In the genomic region with DNA sequence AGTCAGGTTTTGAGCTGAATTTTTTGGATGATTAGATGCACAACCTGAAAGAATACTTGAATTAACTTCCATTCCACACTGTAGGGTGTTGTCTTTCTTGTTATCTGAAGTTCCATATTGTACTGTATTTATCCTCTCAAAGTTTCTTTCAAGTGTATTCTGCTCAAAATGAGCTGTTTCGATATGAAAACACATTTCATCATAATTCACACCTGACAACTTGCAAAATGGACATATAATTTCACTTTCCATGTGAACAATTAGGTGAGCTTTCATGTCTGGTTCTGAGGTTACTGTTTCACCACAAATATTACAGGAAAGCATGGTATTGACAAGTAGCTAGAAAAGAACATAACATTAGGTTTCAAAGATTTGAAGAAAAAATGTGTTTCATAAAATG, we compare ENCODE assay signal across 8 cellular contexts. TPM values are rescaled to one million over a fixed set of nuclear protein-coding genes. Genes with fewer than 3 reads are reported as not detected.
DNase-seq lines count a peak whose midpoint lies in the region; ATAC-seq and TF ChIP-seq lines count a peak whose summit lies in the region.

No MANE protein-coding gene starts in this region.

- H3K36me3 ChIP-seq in WERI-Rb-1, result peaks cover 4% of the 10 kb centered on the region

- no peaks in the 10 kb centered on the region for H3K9me3 ChIP-seq in WERI-Rb-1 (ENCODE audit: severe bottlenecking)

- peaks cover 45% of the 10 kb centered on the region for H3K4me1 Mint-ChIP-seq in activated naive CD4-positive, alpha-beta T cell treated with anti-CD3 and anti-CD28 coated beads, Interleukin-2, amount 10 ng/mL, durations not matched to agents 7 days and 5 days
- H3K4me1 Mint-ChIP-seq in activated T-helper 1 cell treated with anti-CD3 and anti-CD28 coated beads, Interleukin-12 subunit alpha, Interleukin-12 subunit beta, Interleukin-2, Interleukin-4 antibody, amounts not matched to agents 30 ng/mL and 10 ng/mL and 1 ng/mL, durations not matched to agents 14 hours and 24 hours and 36 hours (ENCODE audit: low read depth), result peaks cover 53% of the 10 kb centered on the region
- H3K4me1 Mint-ChIP-seq in stimulated activated naive CD8-positive, alpha-beta T cell treated with anti-CD3 and anti-CD28 coated beads, Interleukin-15, amount 100 ng/mL, for 72 hours, result peaks cover 38% of the 10 kb centered on the region

- ATAC-seq in HG03095 (IDR thresholded peaks at IDR 0.05; ENCODE audit: unreplicated experiment), result peak; percentile 33
- ATAC-seq in stimulated activated naive CD8-positive, alpha-beta T cell treated with anti-CD3 and anti-CD28 coated beads, Interleukin-15, amount 100 ng/mL, for 72 hours, result peak; percentile 42

- no peaks in the 10 kb centered on the region for H3K27me3 Mint-ChIP-seq in activated naive CD4-positive, alpha-beta T cell treated with anti-CD3 and anti-CD28 coated beads, Interleukin-2, amount 10 ng/mL, durations not matched to agents 7 days and 5 days
- H3K27me3 Mint-ChIP-seq in activated T-helper 1 cell treated with anti-CD3 and anti-CD28 coated beads, Interleukin-12 subunit alpha, Interleukin-12 subunit beta, Interleukin-2, Interleukin-4 antibody, amounts not matched to agents 30 ng/mL and 10 ng/mL and 1 ng/mL, durations not matched to agents 14 hours and 24 hours and 36 hours (ENCODE audit: insufficient read depth), result peaks cover under 1% of the 10 kb centered on the region
- H3K27me3 Mint-ChIP-seq in stimulated activated naive CD8-positive, alpha-beta T cell treated with anti-CD3 and anti-CD28 coated beads, Interleukin-15, amount 100 ng/mL, for 72 hours, result peaks cover 2% of the 10 kb centered on the region

- no peak for TF ChIP-seq CTCF in WERI-Rb-1 (IDR thresholded peaks at IDR 0.05; ENCODE audit: low read depth, low read length)

- no peak for DNase-seq in activated naive CD4-positive, alpha-beta T cell treated with anti-CD3 and anti-CD28 coated beads, Interleukin-2, amount 10 ng/mL, durations not matched to agents 7 days and 5 days
- DNase-seq in activated naive CD4-positive, alpha-beta T cell (lab: John Stamatoyannopoulos, UW), result no peak
- no peak for DNase-seq in activated T-helper 1 cell treated with anti-CD3 and anti-CD28 coated beads, Interleukin-12 subunit alpha, Interleukin-12 subunit beta, Interleukin-2, Interleukin-4 antibody, amounts not matched to agents 30 ng/mL and 10 ng/mL and 1 ng/mL, durations not matched to agents 14 hours and 24 hours and 36 hours (ENCODE audit: low spot score)
- no peak for DNase-seq in stimulated activated naive CD8-positive, alpha-beta T cell treated with anti-CD3 and anti-CD28 coated beads, Interleukin-15, amount 100 ng/mL, for 72 hours
- DNase-seq in DMS153 (lab: John Stamatoyannopoulos, UW), result no peak
- no peak for DNase-seq in WERI-Rb-1
- no peak for DNase-seq in anterior cingulate cortex (lab: John Stamatoyannopoulos, UW)

- no peaks in the 10 kb centered on the region for H3K9me3 Mint-ChIP-seq in activated naive CD4-positive, alpha-beta T cell treated with anti-CD3 and anti-CD28 coated beads, Interleukin-2, amount 10 ng/mL, durations not matched to agents 7 days and 5 days
- H3K9me3 Mint-ChIP-seq in activated T-helper 1 cell treated with anti-CD3 and anti-CD28 coated beads, Interleukin-12 subunit alpha, Interleukin-12 subunit beta, Interleukin-2, Interleukin-4 antibody, amounts not matched to agents 30 ng/mL and 10 ng/mL and 1 ng/mL, durations not matched to agents 14 hours and 24 hours and 36 hours, result no peaks in the 10 kb centered on the region
- H3K9me3 Mint-ChIP-seq in stimulated activated naive CD8-positive, alpha-beta T cell treated with anti-CD3 and anti-CD28 coated beads, Interleukin-15, amount 100 ng/mL, for 72 hours, result no peaks in the 10 kb centered on the region

- CTCF ChIA-PET in activated naive CD4-positive, alpha-beta T cell treated with anti-CD3 and anti-CD28 coated beads, Interleukin-2, amount 10 ng/mL, durations not matched to agents 7 days and 5 days (lab: Charles Lee), result interaction anchor here (0.9 to 1.5 kb wide), 3 partner anchors 15 to 97 kb away, joined by 3 to 4 read pairs (median 4); no protein-coding TSS in a partner anchor

- no peaks in the 10 kb centered on the region for H3K27me3 ChIP-seq in WERI-Rb-1 (ENCODE audit: insufficient read depth, low read depth, severe bottlenecking)

- H3K36me3 Mint-ChIP-seq in activated naive CD4-positive, alpha-beta T cell treated with anti-CD3 and anti-CD28 coated beads, Interleukin-2, amount 10 ng/mL, durations not matched to agents 7 days and 5 days, result peaks cover 32% of the 10 kb centered on the region
- H3K36me3 Mint-ChIP-seq in activated T-helper 1 cell treated with anti-CD3 and anti-CD28 coated beads, Interleukin-12 subunit alpha, Interleukin-12 subunit beta, Interleukin-2, Interleukin-4 antibody, amounts not matched to agents 30 ng/mL and 10 ng/mL and 1 ng/mL, durations not matched to agents 14 hours and 24 hours and 36 hours (ENCODE audit: low read depth), result peaks cover 31% of the 10 kb centered on the region

- peak overlapping the region; percentile 73 for H3K27ac Mint-ChIP-seq in activated naive CD4-positive, alpha-beta T cell treated with anti-CD3 and anti-CD28 coated beads, Interleukin-2, amount 10 ng/mL, durations not matched to agents 7 days and 5 days
- H3K27ac Mint-ChIP-seq in activated T-helper 1 cell treated with anti-CD3 and anti-CD28 coated beads, Interleukin-12 subunit alpha, Interleukin-12 subunit beta, Interleukin-2, Interleukin-4 antibody, amounts not matched to agents 30 ng/mL and 10 ng/mL and 1 ng/mL, durations not matched to agents 14 hours and 24 hours and 36 hours, result peak overlapping the region; percentile 36
- H3K27ac Mint-ChIP-seq in stimulated activated naive CD8-positive, alpha-beta T cell treated with anti-CD3 and anti-CD28 coated beads, Interleukin-15, amount 100 ng/mL, for 72 hours, result peak overlapping the region; percentile 79 to 84

- intact Hi-C loops in activated T-helper 1 cell treated with anti-CD3 and anti-CD28 coated beads, Interleukin-12 subunit alpha, Interleukin-12 subunit beta, Interleukin-2, Interleukin-4 antibody, amounts not matched to agents 30 ng/mL and 10 ng/mL and 1 ng/mL, durations not matched to agents 14 hours and 24 hours and 36 hours (cut with micrococcal nuclease), result loop anchor here (5.0 kb wide), 2 partner anchors 190 to 935 kb away; a partner anchor contains a TSS

- H3K4me3 ChIP-seq in WERI-Rb-1 (ENCODE audit: low read depth, low read length), result no peak overlapping the region

- no peak overlapping the region for H3K27ac ChIP-seq in WERI-Rb-1

- H3K4me3 Mint-ChIP-seq in activated naive CD4-positive, alpha-beta T cell treated with anti-CD3 and anti-CD28 coated beads, Interleukin-2, amount 10 ng/mL, durations not matched to agents 7 days and 5 days, result peak overlapping the region; percentile 53
- H3K4me3 Mint-ChIP-seq in activated T-helper 1 cell treated with anti-CD3 and anti-CD28 coated beads, Interleukin-12 subunit alpha, Interleukin-12 subunit beta, Interleukin-2, Interleukin-4 antibody, amounts not matched to agents 30 ng/mL and 10 ng/mL and 1 ng/mL, durations not matched to agents 14 hours and 24 hours and 36 hours, result peak overlapping the region; percentile 81
- peak overlapping the region; percentile 79 to 97 for H3K4me3 Mint-ChIP-seq in stimulated activated naive CD8-positive, alpha-beta T cell treated with anti-CD3 and anti-CD28 coated beads, Interleukin-15, amount 100 ng/mL, for 72 hours

RNA-seq across cellular contexts. Expression of a gene that starts 1.7 kb away (rescaled TPM):
- 15.9 and 22.2 TPM in 2 replicates for total RNA-seq in activated T-helper 1 cell treated with anti-CD3 and anti-CD28 coated beads, Interleukin-12 subunit alpha, Interleukin-12 subunit beta, Interleukin-2, Interleukin-4 antibody, amounts not matched to agents 30 ng/mL and 10 ng/mL and 1 ng/mL, durations not matched to agents 14 hours and 24 hours and 36 hours

RNA-seq across cellular contexts. Expression of a gene that starts 14.1 kb away (rescaled TPM):
- 6.1 and 7.6 TPM in 2 replicates for total RNA-seq in activated T-helper 1 cell treated with anti-CD3 and anti-CD28 coated beads, Interleukin-12 subunit alpha, Interleukin-12 subunit beta, Interleukin-2, Interleukin-4 antibody, amounts not matched to agents 30 ng/mL and 10 ng/mL and 1 ng/mL, durations not matched to agents 14 hours and 24 hours and 36 hours

RNA-seq across cellular contexts. Expression of a gene that starts 50.6 kb away (rescaled TPM):
- total RNA-seq in activated T-helper 1 cell treated with anti-CD3 and anti-CD28 coated beads, Interleukin-12 subunit alpha, Interleukin-12 subunit beta, Interleukin-2, Interleukin-4 antibody, amounts not matched to agents 30 ng/mL and 10 ng/mL and 1 ng/mL, durations not matched to agents 14 hours and 24 hours and 36 hours, result 0.36 TPM in 1 of 2 replicates, not detected in the other
